Comparison of ENCODE assay signal across 11 cellular contexts in the genomic region with DNA sequence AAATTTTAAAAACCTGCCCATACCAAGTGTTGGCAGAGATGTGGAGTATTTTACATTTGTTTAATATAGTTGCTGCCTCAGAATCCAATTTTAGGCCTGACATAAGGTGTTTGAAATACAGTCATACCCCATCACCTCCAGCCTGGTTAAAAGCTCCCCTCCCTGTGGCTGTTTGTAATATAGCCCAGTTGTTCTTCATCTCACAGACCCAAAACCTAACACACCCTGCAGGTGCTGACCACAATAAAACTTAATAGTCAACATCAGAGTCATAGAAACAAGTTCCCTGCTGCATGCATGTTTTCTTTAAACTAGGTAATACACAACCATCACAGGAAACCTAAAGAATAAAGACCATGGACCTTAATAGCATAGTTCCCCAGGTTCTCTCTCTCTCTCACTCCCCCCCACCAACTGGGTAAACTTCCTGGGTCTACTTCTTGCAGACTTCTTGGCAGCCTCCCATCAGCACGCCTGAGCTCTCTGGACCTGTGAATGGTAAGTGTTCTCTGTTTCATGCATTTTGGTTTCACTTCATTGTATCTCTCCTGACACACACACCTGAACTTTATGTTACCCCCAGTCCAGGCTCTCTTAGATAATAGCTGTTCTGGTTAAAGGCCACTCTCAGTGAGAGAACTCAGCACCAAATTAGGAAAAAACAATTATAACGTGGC.
DNase-seq lines count a peak whose midpoint lies in the region; ATAC-seq and TF ChIP-seq lines count a peak whose summit lies in the region.
"Had no signal": no experiment of that assay in that cellular context is flagged by ENCODE, and none has a peak within 500 bp of the region (broad histone marks: within the 10 kb centered on the region; RNA-seq: fewer than 3 reads in every experiment).

No MANE protein-coding gene starts in this region.

- no peak overlapping the region for H3K4me3 Mint-ChIP-seq in WTC11
- H3K4me3 Mint-ChIP-seq: dendritic cell treated with granulocyte-macrophage colony-stimulating factor and Interleukin-4, amounts not matched to agents 40 ng/mL and 50 ng/mL, for 4 days; memory B cell had no signal

- H3K4me1 Mint-ChIP-seq in WTC11: 0 out of 2 replicates have a peak, but pooled peaks cover 3% of the 10 kb centered on the region
- H3K4me1 Mint-ChIP-seq: memory B cell had no signal

- POLR2A ChIA-PET in WTC11 (lab: Charles Lee): no interaction called here

- H3K27ac Mint-ChIP-seq in WTC11: no peak overlapping the region
- H3K27ac Mint-ChIP-seq: dendritic cell treated with granulocyte-macrophage colony-stimulating factor and Interleukin-4, amounts not matched to agents 40 ng/mL and 50 ng/mL, for 4 days; memory B cell had no signal

- TF ChIP-seq CTCF in thyroid gland (IDR thresholded peaks at IDR 0.05): no peak
- no peak for TF ChIP-seq CTCF in WTC11 (IDR thresholded peaks at IDR 0.05)

- no peaks in the 10 kb centered on the region for H3K27me3 ChIP-seq in thyroid gland

- intact Hi-C loops in thyroid gland (cut with DNase I): no loop called here

- H3K4me3 ChIP-seq in thyroid gland (replicated peaks in 1 of 3): no peak overlapping the region

- H3K27ac ChIP-seq in thyroid gland: no peak overlapping the region

- H3K9me3 Mint-ChIP-seq in WTC11: no peaks in the 10 kb centered on the region
- H3K9me3 Mint-ChIP-seq: dendritic cell treated with granulocyte-macrophage colony-stimulating factor and Interleukin-4, amounts not matched to agents 40 ng/mL and 50 ng/mL, for 4 days; memory B cell had no signal

- 20 to 23% methylated on average over 2 of the region's 2 CpGs for WGBS in thyroid gland, 2 donors

- no peaks in the 10 kb centered on the region for H3K9me3 ChIP-seq in thyroid gland

- TF ChIP-seq POLR2A in thyroid gland (IDR thresholded peaks at IDR 0.05): no peak

- CTCF ChIA-PET in WTC11 (lab: Charles Lee): no interaction called here

- peak; percentile 75 to 86 for DNase-seq in thyroid gland
- no peak for DNase-seq in T-helper 9 cell
- DNase-seq in WTC11 (ENCODE audit: low spot score): no peak
- no peak for DNase-seq in NCI-H748 treated with DMSO at 0.1 percent for 48 hours (lab: John Stamatoyannopoulos, UW)
- DNase-seq: activated CD4-positive, CD25-positive, alpha-beta regulatory T cell had no signal

- H3K36me3 ChIP-seq in thyroid gland: no peaks in the 10 kb centered on the region

- no peaks in the 10 kb centered on the region for H3K36me3 Mint-ChIP-seq in WTC11
- H3K36me3 Mint-ChIP-seq: memory B cell had no signal

- H3K27me3 Mint-ChIP-seq in WTC11 (ENCODE audit: low read depth): no peaks in the 10 kb centered on the region
- H3K27me3 Mint-ChIP-seq: dendritic cell treated with granulocyte-macrophage colony-stimulating factor and Interleukin-4, amounts not matched to agents 40 ng/mL and 50 ng/mL, for 4 days had no signal

- ATAC-seq in GM19397 (IDR thresholded peaks at IDR 0.05; ENCODE audit: unreplicated experiment) (peak; percentile 70), HG02759 (IDR thresholded peaks at IDR 0.05; ENCODE audit: unreplicated experiment) (peak; percentile 78), HG03565 (IDR thresholded peaks at IDR 0.05; ENCODE audit: unreplicated experiment) (peak; percentile 84), WTC11 (no peak)
- ATAC-seq: Right ventricle myocardium inferior had no signal

- no peaks in the 10 kb centered on the region for H3K4me1 ChIP-seq in thyroid gland

TF ChIP-seq in WTC11, 78 proteins besides CTCF, POLR2A, EP300 and RAD21 (continues in another document):
- TF ChIP-seq, protein P1, sequence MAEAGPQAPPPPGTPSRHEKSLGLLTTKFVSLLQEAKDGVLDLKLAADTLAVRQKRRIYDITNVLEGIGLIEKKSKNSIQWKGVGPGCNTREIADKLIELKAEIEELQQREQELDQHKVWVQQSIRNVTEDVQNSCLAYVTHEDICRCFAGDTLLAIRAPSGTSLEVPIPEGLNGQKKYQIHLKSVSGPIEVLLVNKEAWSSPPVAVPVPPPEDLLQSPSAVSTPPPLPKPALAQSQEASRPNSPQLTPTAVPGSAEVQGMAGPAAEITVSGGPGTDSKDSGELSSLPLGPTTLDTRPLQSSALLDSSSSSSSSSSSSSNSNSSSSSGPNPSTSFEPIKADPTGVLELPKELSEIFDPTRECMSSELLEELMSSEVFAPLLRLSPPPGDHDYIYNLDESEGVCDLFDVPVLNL (CRISPR knock-in tag; IDR thresholded peaks at IDR 0.05; ENCODE audit: borderline replicate concordance, low read depth): no peak
- TF ChIP-seq, protein P2, sequence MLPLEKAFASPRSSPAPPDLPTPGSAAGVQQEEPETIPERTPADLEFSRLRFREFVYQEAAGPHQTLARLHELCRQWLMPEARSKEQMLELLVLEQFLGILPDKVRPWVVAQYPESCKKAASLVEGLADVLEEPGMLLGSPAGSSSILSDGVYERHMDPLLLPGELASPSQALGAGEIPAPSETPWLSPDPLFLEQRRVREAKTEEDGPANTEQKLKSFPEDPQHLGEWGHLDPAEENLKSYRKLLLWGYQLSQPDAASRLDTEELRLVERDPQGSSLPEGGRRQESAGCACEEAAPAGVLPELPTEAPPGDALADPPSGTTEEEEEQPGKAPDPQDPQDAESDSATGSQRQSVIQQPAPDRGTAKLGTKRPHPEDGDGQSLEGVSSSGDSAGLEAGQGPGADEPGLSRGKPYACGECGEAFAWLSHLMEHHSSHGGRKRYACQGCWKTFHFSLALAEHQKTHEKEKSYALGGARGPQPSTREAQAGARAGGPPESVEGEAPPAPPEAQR (CRISPR knock-in tag; IDR thresholded peaks at IDR 0.05): no peak
- TF ChIP-seq CREM (CRISPR knock-in tag; IDR thresholded peaks at IDR 0.05) (no peak), CREB1 (CRISPR knock-in tag; IDR thresholded peaks at IDR 0.05) (no peak), ZNF121 (CRISPR knock-in tag; IDR thresholded peaks at IDR 0.05) (no peak), NR2C2 (CRISPR knock-in tag; IDR thresholded peaks at IDR 0.05) (no peak), MXD4 (CRISPR knock-in tag; IDR thresholded peaks at IDR 0.05; ENCODE audit: borderline replicate concordance) (no peak)
- TF ChIP-seq, protein P3, sequence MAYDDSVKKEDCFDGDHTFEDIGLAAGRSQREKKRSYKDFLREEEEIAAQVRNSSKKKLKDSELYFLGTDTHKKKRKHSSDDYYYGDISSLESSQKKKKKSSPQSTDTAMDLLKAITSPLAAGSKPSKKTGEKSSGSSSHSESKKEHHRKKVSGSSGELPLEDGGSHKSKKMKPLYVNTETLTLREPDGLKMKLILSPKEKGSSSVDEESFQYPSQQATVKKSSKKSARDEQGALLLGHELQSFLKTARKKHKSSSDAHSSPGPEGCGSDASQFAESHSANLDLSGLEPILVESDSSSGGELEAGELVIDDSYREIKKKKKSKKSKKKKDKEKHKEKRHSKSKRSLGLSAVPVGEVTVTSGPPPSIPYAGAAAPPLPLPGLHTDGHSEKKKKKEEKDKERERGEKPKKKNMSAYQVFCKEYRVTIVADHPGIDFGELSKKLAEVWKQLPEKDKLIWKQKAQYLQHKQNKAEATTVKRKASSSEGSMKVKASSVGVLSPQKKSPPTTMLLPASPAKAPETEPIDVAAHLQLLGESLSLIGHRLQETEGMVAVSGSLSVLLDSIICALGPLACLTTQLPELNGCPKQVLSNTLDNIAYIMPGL (CRISPR knock-in tag; IDR thresholded peaks at IDR 0.05): no peak
- TF ChIP-seq, protein P4, sequence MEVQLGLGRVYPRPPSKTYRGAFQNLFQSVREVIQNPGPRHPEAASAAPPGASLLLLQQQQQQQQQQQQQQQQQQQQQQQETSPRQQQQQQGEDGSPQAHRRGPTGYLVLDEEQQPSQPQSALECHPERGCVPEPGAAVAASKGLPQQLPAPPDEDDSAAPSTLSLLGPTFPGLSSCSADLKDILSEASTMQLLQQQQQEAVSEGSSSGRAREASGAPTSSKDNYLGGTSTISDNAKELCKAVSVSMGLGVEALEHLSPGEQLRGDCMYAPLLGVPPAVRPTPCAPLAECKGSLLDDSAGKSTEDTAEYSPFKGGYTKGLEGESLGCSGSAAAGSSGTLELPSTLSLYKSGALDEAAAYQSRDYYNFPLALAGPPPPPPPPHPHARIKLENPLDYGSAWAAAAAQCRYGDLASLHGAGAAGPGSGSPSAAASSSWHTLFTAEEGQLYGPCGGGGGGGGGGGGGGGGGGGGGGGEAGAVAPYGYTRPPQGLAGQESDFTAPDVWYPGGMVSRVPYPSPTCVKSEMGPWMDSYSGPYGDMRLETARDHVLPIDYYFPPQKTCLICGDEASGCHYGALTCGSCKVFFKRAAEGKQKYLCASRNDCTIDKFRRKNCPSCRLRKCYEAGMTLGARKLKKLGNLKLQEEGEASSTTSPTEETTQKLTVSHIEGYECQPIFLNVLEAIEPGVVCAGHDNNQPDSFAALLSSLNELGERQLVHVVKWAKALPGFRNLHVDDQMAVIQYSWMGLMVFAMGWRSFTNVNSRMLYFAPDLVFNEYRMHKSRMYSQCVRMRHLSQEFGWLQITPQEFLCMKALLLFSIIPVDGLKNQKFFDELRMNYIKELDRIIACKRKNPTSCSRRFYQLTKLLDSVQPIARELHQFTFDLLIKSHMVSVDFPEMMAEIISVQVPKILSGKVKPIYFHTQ (CRISPR knock-in tag; IDR thresholded peaks at IDR 0.05): no peak
- TF ChIP-seq, protein P5, sequence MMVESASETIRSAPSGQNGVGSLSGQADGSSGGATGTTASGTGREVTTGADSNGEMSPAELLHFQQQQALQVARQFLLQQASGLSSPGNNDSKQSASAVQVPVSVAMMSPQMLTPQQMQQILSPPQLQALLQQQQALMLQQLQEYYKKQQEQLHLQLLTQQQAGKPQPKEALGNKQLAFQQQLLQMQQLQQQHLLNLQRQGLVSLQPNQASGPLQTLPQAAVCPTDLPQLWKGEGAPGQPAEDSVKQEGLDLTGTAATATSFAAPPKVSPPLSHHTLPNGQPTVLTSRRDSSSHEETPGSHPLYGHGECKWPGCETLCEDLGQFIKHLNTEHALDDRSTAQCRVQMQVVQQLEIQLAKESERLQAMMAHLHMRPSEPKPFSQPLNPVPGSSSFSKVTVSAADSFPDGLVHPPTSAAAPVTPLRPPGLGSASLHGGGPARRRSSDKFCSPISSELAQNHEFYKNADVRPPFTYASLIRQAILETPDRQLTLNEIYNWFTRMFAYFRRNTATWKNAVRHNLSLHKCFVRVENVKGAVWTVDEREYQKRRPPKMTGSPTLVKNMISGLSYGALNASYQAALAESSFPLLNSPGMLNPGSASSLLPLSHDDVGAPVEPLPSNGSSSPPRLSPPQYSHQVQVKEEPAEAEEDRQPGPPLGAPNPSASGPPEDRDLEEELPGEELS (CRISPR knock-in tag; IDR thresholded peaks at IDR 0.05): no peak

Comparison
In these comparisons a context has a peak if more than half of its experiments do, and no peak if none do; other contexts are left out.
1. DNase-seq: peak in thyroid gland (2 of 2); none in T-helper 9 cell (single experiment), WTC11 (single experiment) and NCI-H748 treated with DMSO at 0.1 percent for 48 hours (single experiment).